Comparison of ENCODE assay signal across 1 cellular context in the genomic region with DNA sequence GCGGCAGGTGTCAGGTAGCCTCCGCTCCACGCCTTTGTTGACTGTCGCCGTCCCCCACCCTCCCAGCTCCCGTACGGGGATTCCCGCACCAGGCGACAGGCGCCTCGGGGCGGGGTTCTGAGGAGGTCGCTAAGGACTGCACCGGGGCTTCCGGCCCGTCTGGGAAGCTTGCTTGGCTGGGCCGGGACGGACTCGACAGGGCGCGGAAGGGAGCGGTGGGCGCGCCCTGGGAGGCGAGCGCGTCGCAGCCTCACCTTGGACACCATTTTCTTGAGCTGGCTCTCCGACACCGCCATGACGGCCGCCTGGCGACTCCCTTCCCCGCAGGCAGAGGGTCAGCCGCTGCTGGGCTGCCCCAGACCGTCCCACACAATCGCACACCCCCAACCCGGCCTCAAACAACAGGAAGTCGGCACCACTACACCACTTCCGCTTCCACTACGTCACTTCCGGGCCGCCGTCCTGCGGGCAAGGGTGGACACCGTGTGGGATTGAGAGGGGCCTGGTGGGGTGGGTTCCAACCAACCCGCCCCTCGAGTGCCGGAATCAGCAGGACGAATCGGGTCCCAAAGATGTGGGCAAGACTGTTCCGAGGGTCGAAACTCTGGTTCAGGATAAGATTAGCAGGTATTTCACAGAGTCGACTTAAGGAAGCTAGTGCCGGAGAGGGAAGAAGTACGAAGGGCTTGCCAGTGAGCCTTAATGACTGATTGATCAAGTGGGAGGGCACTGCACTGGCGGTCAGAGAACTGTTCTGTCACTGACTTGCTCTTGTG.
TF ChIP-seq lines count a peak whose summit lies in the region.

A gene with protein sequence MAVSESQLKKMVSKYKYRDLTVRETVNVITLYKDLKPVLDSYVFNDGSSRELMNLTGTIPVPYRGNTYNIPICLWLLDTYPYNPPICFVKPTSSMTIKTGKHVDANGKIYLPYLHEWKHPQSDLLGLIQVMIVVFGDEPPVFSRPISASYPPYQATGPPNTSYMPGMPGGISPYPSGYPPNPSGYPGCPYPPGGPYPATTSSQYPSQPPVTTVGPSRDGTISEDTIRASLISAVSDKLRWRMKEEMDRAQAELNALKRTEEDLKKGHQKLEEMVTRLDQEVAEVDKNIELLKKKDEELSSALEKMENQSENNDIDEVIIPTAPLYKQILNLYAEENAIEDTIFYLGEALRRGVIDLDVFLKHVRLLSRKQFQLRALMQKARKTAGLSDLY (minus strand): TSS at position 422 of the 776 bp plus-strand sequence. CDS start 126 bp downstream, at position 296.

TF ChIP-seq in GM12878, 131 proteins besides CTCF, POLR2A, EP300 and RAD21 (continued from another document and continues in another):
- TF ChIP-seq, protein P1, sequence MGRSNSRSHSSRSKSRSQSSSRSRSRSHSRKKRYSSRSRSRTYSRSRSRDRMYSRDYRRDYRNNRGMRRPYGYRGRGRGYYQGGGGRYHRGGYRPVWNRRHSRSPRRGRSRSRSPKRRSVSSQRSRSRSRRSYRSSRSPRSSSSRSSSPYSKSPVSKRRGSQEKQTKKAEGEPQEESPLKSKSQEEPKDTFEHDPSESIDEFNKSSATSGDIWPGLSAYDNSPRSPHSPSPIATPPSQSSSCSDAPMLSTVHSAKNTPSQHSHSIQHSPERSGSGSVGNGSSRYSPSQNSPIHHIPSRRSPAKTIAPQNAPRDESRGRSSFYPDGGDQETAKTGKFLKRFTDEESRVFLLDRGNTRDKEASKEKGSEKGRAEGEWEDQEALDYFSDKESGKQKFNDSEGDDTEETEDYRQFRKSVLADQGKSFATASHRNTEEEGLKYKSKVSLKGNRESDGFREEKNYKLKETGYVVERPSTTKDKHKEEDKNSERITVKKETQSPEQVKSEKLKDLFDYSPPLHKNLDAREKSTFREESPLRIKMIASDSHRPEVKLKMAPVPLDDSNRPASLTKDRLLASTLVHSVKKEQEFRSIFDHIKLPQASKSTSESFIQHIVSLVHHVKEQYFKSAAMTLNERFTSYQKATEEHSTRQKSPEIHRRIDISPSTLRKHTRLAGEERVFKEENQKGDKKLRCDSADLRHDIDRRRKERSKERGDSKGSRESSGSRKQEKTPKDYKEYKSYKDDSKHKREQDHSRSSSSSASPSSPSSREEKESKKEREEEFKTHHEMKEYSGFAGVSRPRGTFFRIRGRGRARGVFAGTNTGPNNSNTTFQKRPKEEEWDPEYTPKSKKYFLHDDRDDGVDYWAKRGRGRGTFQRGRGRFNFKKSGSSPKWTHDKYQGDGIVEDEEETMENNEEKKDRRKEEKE (IDR thresholded peaks at IDR 0.05) = no peak
- no peak for TF ChIP-seq EZH2 (IDR thresholded peaks at IDR 0.05; ENCODE audit: borderline replicate concordance, control insufficient read depth, low read depth, low read length)
- TF ChIP-seq, protein P2, sequence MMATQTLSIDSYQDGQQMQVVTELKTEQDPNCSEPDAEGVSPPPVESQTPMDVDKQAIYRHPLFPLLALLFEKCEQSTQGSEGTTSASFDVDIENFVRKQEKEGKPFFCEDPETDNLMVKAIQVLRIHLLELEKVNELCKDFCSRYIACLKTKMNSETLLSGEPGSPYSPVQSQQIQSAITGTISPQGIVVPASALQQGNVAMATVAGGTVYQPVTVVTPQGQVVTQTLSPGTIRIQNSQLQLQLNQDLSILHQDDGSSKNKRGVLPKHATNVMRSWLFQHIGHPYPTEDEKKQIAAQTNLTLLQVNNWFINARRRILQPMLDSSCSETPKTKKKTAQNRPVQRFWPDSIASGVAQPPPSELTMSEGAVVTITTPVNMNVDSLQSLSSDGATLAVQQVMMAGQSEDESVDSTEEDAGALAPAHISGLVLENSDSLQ (IDR thresholded peaks at IDR 0.05) = peak; percentile 72
- TF ChIP-seq PAX5 (IDR thresholded peaks at IDR 0.05; ENCODE audit: borderline replicate concordance, low read depth, low read length) = peak; percentile 54; the same call in 1 of the 2 replicates
- peak; percentile 73 for TF ChIP-seq SMAD1 (IDR thresholded peaks at IDR 0.05; ENCODE audit: low read depth, partially characterized antibody)
- no peak for TF ChIP-seq YBX1 (IDR thresholded peaks at IDR 0.05)
- TF ChIP-seq RAD51 (IDR thresholded peaks at IDR 0.05) = no peak
- peak; percentile 95 for TF ChIP-seq POLR2AphosphoS5 (IDR thresholded peaks at IDR 0.05; ENCODE audit: low read length)
- TF ChIP-seq KAT2A (conservative IDR thresholded peaks at IDR 0.05; ENCODE audit: control insufficient read depth, low read depth, low read length) = no peak
- TF ChIP-seq SREBF2 (IDR thresholded peaks at IDR 0.05; ENCODE audit: low read length) = peak; percentile 58; the same call in 1 of the 2 replicates
- TF ChIP-seq, protein P3, sequence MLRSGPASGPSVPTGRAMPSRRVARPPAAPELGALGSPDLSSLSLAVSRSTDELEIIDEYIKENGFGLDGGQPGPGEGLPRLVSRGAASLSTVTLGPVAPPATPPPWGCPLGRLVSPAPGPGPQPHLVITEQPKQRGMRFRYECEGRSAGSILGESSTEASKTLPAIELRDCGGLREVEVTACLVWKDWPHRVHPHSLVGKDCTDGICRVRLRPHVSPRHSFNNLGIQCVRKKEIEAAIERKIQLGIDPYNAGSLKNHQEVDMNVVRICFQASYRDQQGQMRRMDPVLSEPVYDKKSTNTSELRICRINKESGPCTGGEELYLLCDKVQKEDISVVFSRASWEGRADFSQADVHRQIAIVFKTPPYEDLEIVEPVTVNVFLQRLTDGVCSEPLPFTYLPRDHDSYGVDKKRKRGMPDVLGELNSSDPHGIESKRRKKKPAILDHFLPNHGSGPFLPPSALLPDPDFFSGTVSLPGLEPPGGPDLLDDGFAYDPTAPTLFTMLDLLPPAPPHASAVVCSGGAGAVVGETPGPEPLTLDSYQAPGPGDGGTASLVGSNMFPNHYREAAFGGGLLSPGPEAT (IDR thresholded peaks at IDR 0.05; ENCODE audit: low read depth) = peak; percentile 79; the same call in 1 of the 2 replicates
- TF ChIP-seq, protein P4, sequence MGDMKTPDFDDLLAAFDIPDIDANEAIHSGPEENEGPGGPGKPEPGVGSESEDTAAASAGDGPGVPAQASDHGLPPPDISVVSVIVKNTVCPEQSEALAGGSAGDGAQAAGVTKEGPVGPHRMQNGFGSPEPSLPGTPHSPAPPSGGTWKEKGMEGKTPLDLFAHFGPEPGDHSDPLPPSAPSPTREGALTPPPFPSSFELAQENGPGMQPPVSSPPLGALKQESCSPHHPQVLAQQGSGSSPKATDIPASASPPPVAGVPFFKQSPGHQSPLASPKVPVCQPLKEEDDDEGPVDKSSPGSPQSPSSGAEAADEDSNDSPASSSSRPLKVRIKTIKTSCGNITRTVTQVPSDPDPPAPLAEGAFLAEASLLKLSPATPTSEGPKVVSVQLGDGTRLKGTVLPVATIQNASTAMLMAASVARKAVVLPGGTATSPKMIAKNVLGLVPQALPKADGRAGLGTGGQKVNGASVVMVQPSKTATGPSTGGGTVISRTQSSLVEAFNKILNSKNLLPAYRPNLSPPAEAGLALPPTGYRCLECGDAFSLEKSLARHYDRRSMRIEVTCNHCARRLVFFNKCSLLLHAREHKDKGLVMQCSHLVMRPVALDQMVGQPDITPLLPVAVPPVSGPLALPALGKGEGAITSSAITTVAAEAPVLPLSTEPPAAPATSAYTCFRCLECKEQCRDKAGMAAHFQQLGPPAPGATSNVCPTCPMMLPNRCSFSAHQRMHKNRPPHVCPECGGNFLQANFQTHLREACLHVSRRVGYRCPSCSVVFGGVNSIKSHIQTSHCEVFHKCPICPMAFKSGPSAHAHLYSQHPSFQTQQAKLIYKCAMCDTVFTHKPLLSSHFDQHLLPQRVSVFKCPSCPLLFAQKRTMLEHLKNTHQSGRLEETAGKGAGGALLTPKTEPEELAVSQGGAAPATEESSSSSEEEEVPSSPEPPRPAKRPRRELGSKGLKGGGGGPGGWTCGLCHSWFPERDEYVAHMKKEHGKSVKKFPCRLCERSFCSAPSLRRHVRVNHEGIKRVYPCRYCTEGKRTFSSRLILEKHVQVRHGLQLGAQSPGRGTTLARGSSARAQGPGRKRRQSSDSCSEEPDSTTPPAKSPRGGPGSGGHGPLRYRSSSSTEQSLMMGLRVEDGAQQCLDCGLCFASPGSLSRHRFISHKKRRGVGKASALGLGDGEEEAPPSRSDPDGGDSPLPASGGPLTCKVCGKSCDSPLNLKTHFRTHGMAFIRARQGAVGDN (IDR thresholded peaks at IDR 0.05) = peak; percentile 76; the same call in 1 of the 2 replicates
- no peak for TF ChIP-seq PAX8 (IDR thresholded peaks at IDR 0.05)
- TF ChIP-seq IRF4 (IDR thresholded peaks at IDR 0.05; ENCODE audit: low read depth, low read length) = peak; percentile 31; the same call in 1 of the 2 replicates
- peak; percentile 95 for TF ChIP-seq NBN (IDR thresholded peaks at IDR 0.05)
- TF ChIP-seq FOXM1 (IDR thresholded peaks at IDR 0.05; ENCODE audit: low read depth, low read length) = no peak
- TF ChIP-seq TAF1 (IDR thresholded peaks at IDR 0.05; ENCODE audit: borderline replicate concordance, low read depth, low read length) = peak; percentile 80
- TF ChIP-seq, protein P5, sequence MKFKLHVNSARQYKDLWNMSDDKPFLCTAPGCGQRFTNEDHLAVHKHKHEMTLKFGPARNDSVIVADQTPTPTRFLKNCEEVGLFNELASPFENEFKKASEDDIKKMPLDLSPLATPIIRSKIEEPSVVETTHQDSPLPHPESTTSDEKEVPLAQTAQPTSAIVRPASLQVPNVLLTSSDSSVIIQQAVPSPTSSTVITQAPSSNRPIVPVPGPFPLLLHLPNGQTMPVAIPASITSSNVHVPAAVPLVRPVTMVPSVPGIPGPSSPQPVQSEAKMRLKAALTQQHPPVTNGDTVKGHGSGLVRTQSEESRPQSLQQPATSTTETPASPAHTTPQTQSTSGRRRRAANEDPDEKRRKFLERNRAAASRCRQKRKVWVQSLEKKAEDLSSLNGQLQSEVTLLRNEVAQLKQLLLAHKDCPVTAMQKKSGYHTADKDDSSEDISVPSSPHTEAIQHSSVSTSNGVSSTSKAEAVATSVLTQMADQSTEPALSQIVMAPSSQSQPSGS (IDR thresholded peaks at IDR 0.05; ENCODE audit: low read length) = peak; percentile 55; the same call in 1 of the 2 replicates
- TF ChIP-seq, protein P6, sequence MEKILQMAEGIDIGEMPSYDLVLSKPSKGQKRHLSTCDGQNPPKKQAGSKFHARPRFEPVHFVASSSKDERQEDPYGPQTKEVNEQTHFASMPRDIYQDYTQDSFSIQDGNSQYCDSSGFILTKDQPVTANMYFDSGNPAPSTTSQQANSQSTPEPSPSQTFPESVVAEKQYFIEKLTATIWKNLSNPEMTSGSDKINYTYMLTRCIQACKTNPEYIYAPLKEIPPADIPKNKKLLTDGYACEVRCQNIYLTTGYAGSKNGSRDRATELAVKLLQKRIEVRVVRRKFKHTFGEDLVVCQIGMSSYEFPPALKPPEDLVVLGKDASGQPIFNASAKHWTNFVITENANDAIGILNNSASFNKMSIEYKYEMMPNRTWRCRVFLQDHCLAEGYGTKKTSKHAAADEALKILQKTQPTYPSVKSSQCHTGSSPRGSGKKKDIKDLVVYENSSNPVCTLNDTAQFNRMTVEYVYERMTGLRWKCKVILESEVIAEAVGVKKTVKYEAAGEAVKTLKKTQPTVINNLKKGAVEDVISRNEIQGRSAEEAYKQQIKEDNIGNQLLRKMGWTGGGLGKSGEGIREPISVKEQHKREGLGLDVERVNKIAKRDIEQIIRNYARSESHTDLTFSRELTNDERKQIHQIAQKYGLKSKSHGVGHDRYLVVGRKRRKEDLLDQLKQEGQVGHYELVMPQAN (conservative IDR thresholded peaks at IDR 0.05) = no peak; the same call in none of the 2 replicates
- TF ChIP-seq NFYA (IDR thresholded peaks at IDR 0.05; ENCODE audit: borderline replicate concordance, low read depth, low read length) = no peak
- 0 out of 4 replicates have a peak, but pooled peaks of 1 of the 2 experiments have one; percentile 45 for TF ChIP-seq SRF (IDR thresholded peaks at IDR 0.05; ENCODE audit: low read depth in 2 of 2, low read length in 2 of 2)
- TF ChIP-seq, protein P7, sequence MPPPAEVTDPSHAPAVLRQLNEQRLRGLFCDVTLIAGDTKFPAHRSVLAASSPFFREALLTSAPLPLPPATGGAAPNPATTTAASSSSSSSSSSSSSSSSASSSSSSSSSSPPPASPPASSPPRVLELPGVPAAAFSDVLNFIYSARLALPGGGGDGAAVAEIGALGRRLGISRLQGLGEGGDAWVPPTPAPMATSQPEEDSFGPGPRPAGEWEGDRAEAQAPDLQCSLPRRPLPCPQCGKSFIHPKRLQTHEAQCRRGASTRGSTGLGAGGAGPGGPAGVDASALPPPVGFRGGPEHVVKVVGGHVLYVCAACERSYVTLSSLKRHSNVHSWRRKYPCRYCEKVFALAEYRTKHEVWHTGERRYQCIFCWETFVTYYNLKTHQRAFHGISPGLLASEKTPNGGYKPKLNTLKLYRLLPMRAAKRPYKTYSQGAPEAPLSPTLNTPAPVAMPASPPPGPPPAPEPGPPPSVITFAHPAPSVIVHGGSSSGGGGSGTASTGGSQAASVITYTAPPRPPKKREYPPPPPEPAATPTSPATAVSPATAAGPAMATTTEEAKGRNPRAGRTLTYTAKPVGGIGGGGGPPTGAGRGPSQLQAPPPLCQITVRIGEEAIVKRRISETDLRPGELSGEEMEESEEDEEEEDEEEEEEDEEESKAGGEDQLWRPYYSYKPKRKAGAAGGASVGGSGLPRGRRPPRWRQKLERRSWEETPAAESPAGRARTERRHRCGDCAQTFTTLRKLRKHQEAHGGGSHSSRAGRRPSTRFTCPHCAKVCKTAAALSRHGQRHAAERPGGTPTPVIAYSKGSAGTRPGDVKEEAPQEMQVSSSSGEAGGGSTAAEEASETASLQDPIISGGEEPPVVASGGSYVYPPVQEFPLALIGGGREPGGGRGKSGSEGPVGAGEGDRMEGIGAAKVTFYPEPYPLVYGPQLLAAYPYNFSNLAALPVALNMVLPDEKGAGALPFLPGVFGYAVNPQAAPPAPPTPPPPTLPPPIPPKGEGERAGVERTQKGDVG (CRISPR knock-in tag; IDR thresholded peaks at IDR 0.05) = no peak
- TF ChIP-seq PML (IDR thresholded peaks at IDR 0.05; ENCODE audit: low read length) = peak; percentile 89
- TF ChIP-seq LARP7 (IDR thresholded peaks at IDR 0.05) = peak; percentile 66
- TF ChIP-seq CEBPB (IDR thresholded peaks at IDR 0.05; ENCODE audit: borderline replicate concordance in 1 of 2, low read depth in 2 of 2, low read length in 2 of 2) = no peak
- TF ChIP-seq SPI1 (IDR thresholded peaks at IDR 0.05; ENCODE audit: borderline replicate concordance, insufficient read depth, low read depth, low read length) = peak; percentile 62; the same call in 1 of the 2 replicates
- TF ChIP-seq ZZZ3 (IDR thresholded peaks at IDR 0.05; ENCODE audit: control insufficient read depth, insufficient read length, low read depth) = no peak
- TF ChIP-seq NR2F1 (conservative IDR thresholded peaks at IDR 0.05) = peak; percentile 64
- TF ChIP-seq HDGF (IDR thresholded peaks at IDR 0.05) = no peak; the same call in 1 of the 2 replicates
- TF ChIP-seq TCF12 (IDR thresholded peaks at IDR 0.05; ENCODE audit: low read depth, low read length) = no peak
- TF ChIP-seq EGR1 (IDR thresholded peaks at IDR 0.05; ENCODE audit: borderline replicate concordance in 1 of 2, low read depth in 2 of 2, low read length in 2 of 2) = peak in 1 of 2 experiments; percentile 79; a peak in 2 of 3 replicates
- peak; percentile 91 for TF ChIP-seq ATF7 (IDR thresholded peaks at IDR 0.05; ENCODE audit: low read depth)
- 0 out of 2 replicates have a peak, but pooled peaks have one; percentile 87 for TF ChIP-seq SIN3A (IDR thresholded peaks at IDR 0.05; ENCODE audit: low read depth, low read length)
